1 cellular context compared by ENCODE assay signal in the genomic region with DNA sequence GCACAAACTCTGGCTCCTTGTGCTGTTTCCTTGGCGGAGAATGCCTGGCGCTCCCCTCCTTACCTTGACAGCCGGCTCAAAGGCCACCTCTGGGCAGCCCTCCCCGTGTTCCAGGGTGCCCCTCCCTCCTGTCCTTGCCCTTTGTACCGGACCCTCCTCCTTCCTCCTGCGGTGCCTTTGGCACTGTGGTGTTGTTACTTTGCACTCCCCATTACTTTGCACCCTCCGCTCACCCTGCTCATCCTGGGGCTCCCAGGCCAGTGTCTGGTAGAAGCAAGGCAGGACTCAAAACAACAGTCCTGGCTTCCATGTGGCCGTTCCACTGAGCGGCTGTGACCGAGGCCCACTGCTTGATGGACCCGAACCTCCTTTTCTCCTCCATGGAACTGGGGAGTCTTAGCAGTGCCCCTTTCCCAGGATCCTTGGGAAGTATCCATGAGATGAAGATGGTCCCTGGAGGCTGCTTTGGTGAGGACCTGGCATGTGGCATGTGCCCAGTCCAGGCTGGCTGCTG.
TF ChIP-seq lines count a peak whose summit lies in the region.

No MANE protein-coding gene starts in this region.

TF ChIP-seq in HepG2, 621 proteins besides CTCF, POLR2A, EP300 and RAD21 (continued from another document and continues in another):
- TF ChIP-seq, protein P1, sequence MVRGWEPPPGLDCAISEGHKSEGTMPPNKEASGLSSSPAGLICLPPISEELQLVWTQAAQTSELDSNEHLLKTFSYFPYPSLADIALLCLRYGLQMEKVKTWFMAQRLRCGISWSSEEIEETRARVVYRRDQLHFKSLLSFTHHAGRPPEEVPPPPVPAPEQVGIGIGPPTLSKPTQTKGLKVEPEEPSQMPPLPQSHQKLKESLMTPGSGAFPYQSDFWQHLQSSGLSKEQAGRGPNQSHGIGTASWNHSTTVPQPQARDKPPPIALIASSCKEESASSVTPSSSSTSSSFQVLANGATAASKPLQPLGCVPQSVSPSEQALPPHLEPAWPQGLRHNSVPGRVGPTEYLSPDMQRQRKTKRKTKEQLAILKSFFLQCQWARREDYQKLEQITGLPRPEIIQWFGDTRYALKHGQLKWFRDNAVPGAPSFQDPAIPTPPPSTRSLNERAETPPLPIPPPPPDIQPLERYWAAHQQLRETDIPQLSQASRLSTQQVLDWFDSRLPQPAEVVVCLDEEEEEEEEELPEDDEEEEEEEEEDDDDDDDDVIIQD (CRISPR knock-in tag; IDR thresholded peaks at IDR 0.05; ENCODE audit: low read depth): peak; percentile 54; the same call in 1 of the 2 replicates
- TF ChIP-seq U2AF1 (optimal IDR thresholded peaks at IDR 0.05; ENCODE audit: low read depth, low read length) (peak; percentile 62), HOXA5 (CRISPR knock-in tag; IDR thresholded peaks at IDR 0.05) (peak; percentile 38; the same call in 1 of the 2 replicates), JARID2 (CRISPR knock-in tag; IDR thresholded peaks at IDR 0.05; ENCODE audit: insufficient replicate concordance) (no peak), ZNF746 (CRISPR knock-in tag; IDR thresholded peaks at IDR 0.05) (peak; percentile 89), TBL1XR1 (IDR thresholded peaks at IDR 0.05; ENCODE audit: borderline replicate concordance, low read length, partially characterized antibody) (peak; percentile 21), NFE2 (CRISPR knock-in tag; IDR thresholded peaks at IDR 0.05) (no peak), ZNF543 (CRISPR knock-in tag; IDR thresholded peaks at IDR 0.05) (no peak), ZNF17 (CRISPR knock-in tag; IDR thresholded peaks at IDR 0.05) (no peak), DMAP1 (CRISPR knock-in tag; IDR thresholded peaks at IDR 0.05) (peak; percentile 37; the same call in 1 of the 2 replicates), IKZF4 (CRISPR knock-in tag; IDR thresholded peaks at IDR 0.05; ENCODE audit: borderline replicate concordance, low read depth, not compliant biosample characterization) (no peak), KLF16 (CRISPR knock-in tag; IDR thresholded peaks at IDR 0.05) (peak in 1 of 2 experiments; percentile 57; a peak in 1 of 4 replicates), RXRA (CRISPR knock-in tag; IDR thresholded peaks at IDR 0.05) (peak; percentile 65; the same call in 1 of the 2 replicates), SAP130 (CRISPR knock-in tag; IDR thresholded peaks at IDR 0.05; ENCODE audit: low read depth) (peak; percentile 77), ISL2 (CRISPR knock-in tag; IDR thresholded peaks at IDR 0.05) (peak; percentile 66; the same call in 1 of the 2 replicates), SRSF4 (IDR thresholded peaks at IDR 0.05; ENCODE audit: low read depth, low read length, poor library complexity, severe bottlenecking) (no peak), FOXC1 (CRISPR knock-in tag; IDR thresholded peaks at IDR 0.05; ENCODE audit: borderline replicate concordance) (no peak), GABPA (IDR thresholded peaks at IDR 0.05; ENCODE audit: low read depth, low read length) (no peak), GABPA (CRISPR knock-in tag; IDR thresholded peaks at IDR 0.05; ENCODE audit: low read depth) (no peak), ZNF558 (CRISPR knock-in tag; IDR thresholded peaks at IDR 0.05; ENCODE audit: borderline replicate concordance) (no peak), ZNF772 (CRISPR knock-in tag; IDR thresholded peaks at IDR 0.05) (peak; percentile 64; the same call in 1 of the 2 replicates)
- TF ChIP-seq, protein P2, sequence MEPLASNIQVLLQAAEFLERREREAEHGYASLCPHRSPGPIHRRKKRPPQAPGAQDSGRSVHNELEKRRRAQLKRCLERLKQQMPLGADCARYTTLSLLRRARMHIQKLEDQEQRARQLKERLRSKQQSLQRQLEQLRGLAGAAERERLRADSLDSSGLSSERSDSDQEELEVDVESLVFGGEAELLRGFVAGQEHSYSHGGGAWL (CRISPR knock-in tag; IDR thresholded peaks at IDR 0.05): no peak
- TF ChIP-seq, protein P3, sequence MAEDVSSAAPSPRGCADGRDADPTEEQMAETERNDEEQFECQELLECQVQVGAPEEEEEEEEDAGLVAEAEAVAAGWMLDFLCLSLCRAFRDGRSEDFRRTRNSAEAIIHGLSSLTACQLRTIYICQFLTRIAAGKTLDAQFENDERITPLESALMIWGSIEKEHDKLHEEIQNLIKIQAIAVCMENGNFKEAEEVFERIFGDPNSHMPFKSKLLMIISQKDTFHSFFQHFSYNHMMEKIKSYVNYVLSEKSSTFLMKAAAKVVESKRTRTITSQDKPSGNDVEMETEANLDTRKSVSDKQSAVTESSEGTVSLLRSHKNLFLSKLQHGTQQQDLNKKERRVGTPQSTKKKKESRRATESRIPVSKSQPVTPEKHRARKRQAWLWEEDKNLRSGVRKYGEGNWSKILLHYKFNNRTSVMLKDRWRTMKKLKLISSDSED (CRISPR knock-in tag; IDR thresholded peaks at IDR 0.05): no peak
- TF ChIP-seq, protein P4, sequence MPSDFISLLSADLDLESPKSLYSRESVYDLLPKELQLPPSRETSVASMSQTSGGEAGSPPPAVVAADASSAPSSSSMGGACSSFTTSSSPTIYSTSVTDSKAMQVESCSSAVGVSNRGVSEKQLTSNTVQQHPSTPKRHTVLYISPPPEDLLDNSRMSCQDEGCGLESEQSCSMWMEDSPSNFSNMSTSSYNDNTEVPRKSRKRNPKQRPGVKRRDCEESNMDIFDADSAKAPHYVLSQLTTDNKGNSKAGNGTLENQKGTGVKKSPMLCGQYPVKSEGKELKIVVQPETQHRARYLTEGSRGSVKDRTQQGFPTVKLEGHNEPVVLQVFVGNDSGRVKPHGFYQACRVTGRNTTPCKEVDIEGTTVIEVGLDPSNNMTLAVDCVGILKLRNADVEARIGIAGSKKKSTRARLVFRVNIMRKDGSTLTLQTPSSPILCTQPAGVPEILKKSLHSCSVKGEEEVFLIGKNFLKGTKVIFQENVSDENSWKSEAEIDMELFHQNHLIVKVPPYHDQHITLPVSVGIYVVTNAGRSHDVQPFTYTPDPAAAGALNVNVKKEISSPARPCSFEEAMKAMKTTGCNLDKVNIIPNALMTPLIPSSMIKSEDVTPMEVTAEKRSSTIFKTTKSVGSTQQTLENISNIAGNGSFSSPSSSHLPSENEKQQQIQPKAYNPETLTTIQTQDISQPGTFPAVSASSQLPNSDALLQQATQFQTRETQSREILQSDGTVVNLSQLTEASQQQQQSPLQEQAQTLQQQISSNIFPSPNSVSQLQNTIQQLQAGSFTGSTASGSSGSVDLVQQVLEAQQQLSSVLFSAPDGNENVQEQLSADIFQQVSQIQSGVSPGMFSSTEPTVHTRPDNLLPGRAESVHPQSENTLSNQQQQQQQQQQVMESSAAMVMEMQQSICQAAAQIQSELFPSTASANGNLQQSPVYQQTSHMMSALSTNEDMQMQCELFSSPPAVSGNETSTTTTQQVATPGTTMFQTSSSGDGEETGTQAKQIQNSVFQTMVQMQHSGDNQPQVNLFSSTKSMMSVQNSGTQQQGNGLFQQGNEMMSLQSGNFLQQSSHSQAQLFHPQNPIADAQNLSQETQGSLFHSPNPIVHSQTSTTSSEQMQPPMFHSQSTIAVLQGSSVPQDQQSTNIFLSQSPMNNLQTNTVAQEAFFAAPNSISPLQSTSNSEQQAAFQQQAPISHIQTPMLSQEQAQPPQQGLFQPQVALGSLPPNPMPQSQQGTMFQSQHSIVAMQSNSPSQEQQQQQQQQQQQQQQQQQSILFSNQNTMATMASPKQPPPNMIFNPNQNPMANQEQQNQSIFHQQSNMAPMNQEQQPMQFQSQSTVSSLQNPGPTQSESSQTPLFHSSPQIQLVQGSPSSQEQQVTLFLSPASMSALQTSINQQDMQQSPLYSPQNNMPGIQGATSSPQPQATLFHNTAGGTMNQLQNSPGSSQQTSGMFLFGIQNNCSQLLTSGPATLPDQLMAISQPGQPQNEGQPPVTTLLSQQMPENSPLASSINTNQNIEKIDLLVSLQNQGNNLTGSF (CRISPR knock-in tag; IDR thresholded peaks at IDR 0.05): no peak
- TF ChIP-seq, protein P5, sequence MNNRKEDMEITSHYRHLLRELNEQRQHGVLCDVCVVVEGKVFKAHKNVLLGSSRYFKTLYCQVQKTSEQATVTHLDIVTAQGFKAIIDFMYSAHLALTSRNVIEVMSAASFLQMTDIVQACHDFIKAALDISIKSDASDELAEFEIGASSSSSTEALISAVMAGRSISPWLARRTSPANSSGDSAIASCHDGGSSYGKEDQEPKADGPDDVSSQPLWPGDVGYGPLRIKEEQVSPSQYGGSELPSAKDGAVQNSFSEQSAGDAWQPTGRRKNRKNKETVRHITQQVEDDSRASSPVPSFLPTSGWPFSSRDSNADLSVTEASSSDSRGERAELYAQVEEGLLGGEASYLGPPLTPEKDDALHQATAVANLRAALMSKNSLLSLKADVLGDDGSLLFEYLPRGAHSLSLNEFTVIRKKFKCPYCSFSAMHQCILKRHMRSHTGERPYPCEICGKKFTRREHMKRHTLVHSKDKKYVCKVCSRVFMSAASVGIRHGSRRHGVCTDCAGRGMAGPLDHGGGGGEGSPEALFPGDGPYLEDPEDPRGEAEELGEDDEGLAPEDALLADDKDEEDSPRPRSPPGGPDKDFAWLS (CRISPR knock-in tag; IDR thresholded peaks at IDR 0.05; ENCODE audit: borderline replicate concordance): no peak
- TF ChIP-seq, protein P6, sequence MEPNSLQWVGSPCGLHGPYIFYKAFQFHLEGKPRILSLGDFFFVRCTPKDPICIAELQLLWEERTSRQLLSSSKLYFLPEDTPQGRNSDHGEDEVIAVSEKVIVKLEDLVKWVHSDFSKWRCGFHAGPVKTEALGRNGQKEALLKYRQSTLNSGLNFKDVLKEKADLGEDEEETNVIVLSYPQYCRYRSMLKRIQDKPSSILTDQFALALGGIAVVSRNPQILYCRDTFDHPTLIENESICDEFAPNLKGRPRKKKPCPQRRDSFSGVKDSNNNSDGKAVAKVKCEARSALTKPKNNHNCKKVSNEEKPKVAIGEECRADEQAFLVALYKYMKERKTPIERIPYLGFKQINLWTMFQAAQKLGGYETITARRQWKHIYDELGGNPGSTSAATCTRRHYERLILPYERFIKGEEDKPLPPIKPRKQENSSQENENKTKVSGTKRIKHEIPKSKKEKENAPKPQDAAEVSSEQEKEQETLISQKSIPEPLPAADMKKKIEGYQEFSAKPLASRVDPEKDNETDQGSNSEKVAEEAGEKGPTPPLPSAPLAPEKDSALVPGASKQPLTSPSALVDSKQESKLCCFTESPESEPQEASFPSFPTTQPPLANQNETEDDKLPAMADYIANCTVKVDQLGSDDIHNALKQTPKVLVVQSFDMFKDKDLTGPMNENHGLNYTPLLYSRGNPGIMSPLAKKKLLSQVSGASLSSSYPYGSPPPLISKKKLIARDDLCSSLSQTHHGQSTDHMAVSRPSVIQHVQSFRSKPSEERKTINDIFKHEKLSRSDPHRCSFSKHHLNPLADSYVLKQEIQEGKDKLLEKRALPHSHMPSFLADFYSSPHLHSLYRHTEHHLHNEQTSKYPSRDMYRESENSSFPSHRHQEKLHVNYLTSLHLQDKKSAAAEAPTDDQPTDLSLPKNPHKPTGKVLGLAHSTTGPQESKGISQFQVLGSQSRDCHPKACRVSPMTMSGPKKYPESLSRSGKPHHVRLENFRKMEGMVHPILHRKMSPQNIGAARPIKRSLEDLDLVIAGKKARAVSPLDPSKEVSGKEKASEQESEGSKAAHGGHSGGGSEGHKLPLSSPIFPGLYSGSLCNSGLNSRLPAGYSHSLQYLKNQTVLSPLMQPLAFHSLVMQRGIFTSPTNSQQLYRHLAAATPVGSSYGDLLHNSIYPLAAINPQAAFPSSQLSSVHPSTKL (CRISPR knock-in tag; IDR thresholded peaks at IDR 0.05): peak; percentile 92
- TF ChIP-seq, protein P7, sequence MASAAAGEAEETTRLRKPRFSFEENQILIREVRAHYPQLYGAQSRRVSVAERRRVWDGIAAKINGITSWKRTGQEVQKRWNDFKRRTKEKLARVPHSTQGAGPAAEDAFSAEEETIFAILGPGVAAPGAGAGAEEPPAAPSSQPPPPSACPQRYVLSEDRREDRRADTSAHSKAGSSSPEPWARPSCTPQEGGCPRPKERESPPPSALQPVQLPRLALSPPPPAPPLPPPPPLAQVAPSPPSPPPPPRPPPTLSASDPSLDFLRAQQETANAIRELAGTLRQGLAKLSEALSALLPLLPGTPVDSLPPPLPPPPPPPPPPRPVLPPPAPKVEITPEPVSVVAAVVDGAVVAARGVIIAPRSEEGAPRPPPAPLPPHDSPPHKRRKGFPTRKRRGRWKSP (CRISPR knock-in tag; IDR thresholded peaks at IDR 0.05): no peak; the same call in 1 of the 2 replicates
- TF ChIP-seq, protein P8, sequence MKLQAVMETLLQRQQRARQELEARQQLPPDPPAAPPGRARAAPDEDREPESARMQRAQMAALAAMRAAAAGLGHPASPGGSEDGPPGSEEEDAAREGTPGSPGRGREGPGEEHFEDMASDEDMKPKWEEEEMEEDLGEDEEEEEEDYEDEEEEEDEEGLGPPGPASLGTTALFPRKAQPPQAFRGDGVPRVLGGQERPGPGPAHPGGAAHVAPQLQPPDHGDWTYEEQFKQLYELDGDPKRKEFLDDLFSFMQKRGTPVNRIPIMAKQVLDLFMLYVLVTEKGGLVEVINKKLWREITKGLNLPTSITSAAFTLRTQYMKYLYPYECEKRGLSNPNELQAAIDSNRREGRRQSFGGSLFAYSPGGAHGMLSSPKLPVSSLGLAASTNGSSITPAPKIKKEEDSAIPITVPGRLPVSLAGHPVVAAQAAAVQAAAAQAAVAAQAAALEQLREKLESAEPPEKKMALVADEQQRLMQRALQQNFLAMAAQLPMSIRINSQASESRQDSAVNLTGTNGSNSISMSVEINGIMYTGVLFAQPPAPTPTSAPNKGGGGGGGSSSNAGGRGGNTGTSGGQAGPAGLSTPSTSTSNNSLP (IDR thresholded peaks at IDR 0.05; ENCODE audit: low read depth, low read length): no peak
- TF ChIP-seq, protein P9, sequence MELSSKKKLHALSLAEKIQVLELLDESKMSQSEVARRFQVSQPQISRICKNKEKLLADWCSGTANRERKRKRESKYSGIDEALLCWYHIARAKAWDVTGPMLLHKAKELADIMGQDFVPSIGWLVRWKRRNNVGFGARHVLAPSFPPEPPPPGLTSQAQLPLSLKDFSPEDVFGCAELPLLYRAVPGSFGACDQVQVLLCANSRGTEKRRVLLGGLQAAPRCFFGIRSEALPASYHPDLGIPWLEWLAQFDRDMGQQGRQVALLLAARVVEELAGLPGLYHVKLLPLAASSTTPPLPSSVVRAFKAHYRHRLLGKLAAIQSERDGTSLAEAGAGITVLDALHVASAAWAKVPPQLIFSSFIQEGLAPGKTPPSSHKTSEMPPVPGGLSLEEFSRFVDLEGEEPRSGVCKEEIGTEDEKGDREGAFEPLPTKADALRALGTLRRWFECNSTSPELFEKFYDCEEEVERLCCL (CRISPR knock-in tag; IDR thresholded peaks at IDR 0.05; ENCODE audit: borderline replicate concordance): no peak
- TF ChIP-seq, protein P10, sequence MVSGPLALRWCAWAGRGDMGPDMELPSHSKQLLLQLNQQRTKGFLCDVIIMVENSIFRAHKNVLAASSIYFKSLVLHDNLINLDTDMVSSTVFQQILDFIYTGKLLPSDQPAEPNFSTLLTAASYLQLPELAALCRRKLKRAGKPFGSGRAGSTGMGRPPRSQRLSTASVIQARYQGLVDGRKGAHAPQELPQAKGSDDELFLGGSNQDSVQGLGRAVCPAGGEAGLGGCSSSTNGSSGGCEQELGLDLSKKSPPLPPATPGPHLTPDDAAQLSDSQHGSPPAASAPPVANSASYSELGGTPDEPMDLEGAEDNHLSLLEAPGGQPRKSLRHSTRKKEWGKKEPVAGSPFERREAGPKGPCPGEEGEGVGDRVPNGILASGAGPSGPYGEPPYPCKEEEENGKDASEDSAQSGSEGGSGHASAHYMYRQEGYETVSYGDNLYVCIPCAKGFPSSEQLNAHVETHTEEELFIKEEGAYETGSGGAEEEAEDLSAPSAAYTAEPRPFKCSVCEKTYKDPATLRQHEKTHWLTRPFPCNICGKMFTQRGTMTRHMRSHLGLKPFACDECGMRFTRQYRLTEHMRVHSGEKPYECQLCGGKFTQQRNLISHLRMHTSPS (CRISPR knock-in tag; IDR thresholded peaks at IDR 0.05; ENCODE audit: low read depth): peak; percentile 74; the same call in 1 of the 2 replicates
